In genomic region chr2:34656632-34657031, GRCh38 we compare ENCODE assay signal across 24 cellular contexts.
DNase-seq lines count a peak whose midpoint lies in the region; ATAC-seq, FAIRE-seq and TF ChIP-seq lines count a peak whose summit lies in the region.
"Had no signal": no experiment of that assay in that cellular context is flagged by ENCODE, and none has a peak within 500 bp of the region (broad histone marks: within the 10 kb centered on the region; RNA-seq: fewer than 3 reads in every experiment).

No MANE protein-coding gene starts in this region.

- no peaks in the 10 kb centered on the region for H3K79me2 ChIP-seq in PC-3 (ENCODE audit: low read length)

- no peak overlapping the region for H3K27ac Mint-ChIP-seq in stimulated activated effector memory CD8-positive, alpha-beta T cell treated with anti-CD3 and anti-CD28 coated beads, Interleukin-12 subunit alpha, Interleukin-12 subunit beta, amount 100 ng/mL, for 72 hours
- H3K27ac Mint-ChIP-seq: activated naive CD4-positive, alpha-beta T cell treated with anti-CD3 and anti-CD28 coated beads, Interleukin-2, amount 50 U/mL, for 72 hours; B cell; natural killer cell treated with Interleukin-12 subunit alpha and Interleukin-12 subunit beta and Interleukin-15 and Interleukin-18, amount 100 ng/mL, for 72 hours; T-helper 2 cell treated with Interferon-gamma antibody and Interleukin-4, amounts not matched to agents 5 μg/mL and 100 μg/mL, for 36 hours had no signal

- H3K4me2 ChIP-seq in PC-3 (ENCODE audit: low read length), result no peak overlapping the region

- peaks cover 10% of the 10 kb centered on the region for H3K9me3 Mint-ChIP-seq in stimulated activated effector memory CD8-positive, alpha-beta T cell treated with anti-CD3 and anti-CD28 coated beads, Interleukin-12 subunit alpha, Interleukin-12 subunit beta, amount 100 ng/mL, for 72 hours

- DNase-seq in urothelium cell line (ENCODE audit: low spot score) (no peak), PC-3 (no peak)
- no peak for DNase-seq in stimulated activated effector memory CD8-positive, alpha-beta T cell treated with anti-CD3 and anti-CD28 coated beads, Interleukin-12 subunit alpha, Interleukin-12 subunit beta, amount 100 ng/mL, for 72 hours (ENCODE audit: low spot score in 2 of 2)
- no peak for DNase-seq in central memory CD4-positive, alpha-beta T cell
- DNase-seq: activated CD8-positive, alpha-beta memory T cell treated with anti-CD3 and anti-CD28 coated beads for 24 hours; Caco-2; EL; foreskin keratinocyte; kidney glomerular epithelial cell; mesenchymal stem cell; NCI-H1436; psoas muscle; small intestine; stimulated activated CD4-positive, alpha-beta T cell treated with anti-CD3 and anti-CD28 coated beads, Interleukin-4, amount 100 ng/mL, for 24 hours had no signal

- CTCF ChIA-PET in PC-3 (lab: Charles Lee), result no interaction called here

- no peaks in the 10 kb centered on the region for H3K4me1 Mint-ChIP-seq in stimulated activated effector memory CD8-positive, alpha-beta T cell treated with anti-CD3 and anti-CD28 coated beads, Interleukin-12 subunit alpha, Interleukin-12 subunit beta, amount 100 ng/mL, for 72 hours
- H3K4me1 Mint-ChIP-seq: B cell had no signal

- no peaks in the 10 kb centered on the region for H3K27me3 ChIP-seq in PC-3 (ENCODE audit: low read length)
- H3K27me3 ChIP-seq: foreskin keratinocyte had no signal

- H3K9ac ChIP-seq in PC-3 (ENCODE audit: low read length), result no peak overlapping the region

- no peak overlapping the region for H2AFZ ChIP-seq in PC-3 (ENCODE audit: low read length)

- peak; percentile 85 for ATAC-seq in GM19023 (IDR thresholded peaks at IDR 0.05; ENCODE audit: unreplicated experiment)
- ATAC-seq in GM21786 (IDR thresholded peaks at IDR 0.05; ENCODE audit: unreplicated experiment), result peak; percentile 93
- ATAC-seq in HG03159 (IDR thresholded peaks at IDR 0.05; ENCODE audit: unreplicated experiment), result peak; percentile 96
- ATAC-seq in PC-3, result no peak
- ATAC-seq in stimulated activated effector memory CD8-positive, alpha-beta T cell treated with anti-CD3 and anti-CD28 coated beads, Interleukin-12 subunit alpha, Interleukin-12 subunit beta, amount 100 ng/mL, for 72 hours, result no peak
- ATAC-seq: activated naive CD4-positive, alpha-beta T cell treated with anti-CD3 and anti-CD28 coated beads, Interleukin-2, amount 50 U/mL, for 72 hours; foreskin keratinocyte; natural killer cell treated with Interleukin-12 subunit alpha and Interleukin-12 subunit beta and Interleukin-15 and Interleukin-18, amount 100 ng/mL, for 72 hours; Panc1; psoas muscle had no signal

- no peaks in the 10 kb centered on the region for H3K9me3 ChIP-seq in PC-3 (ENCODE audit: low read length)
- H3K9me3 ChIP-seq: Caco-2, psoas muscle had no signal

- TF ChIP-seq CTCF in PC-3 (conservative IDR thresholded peaks at IDR 0.05; ENCODE audit: low read depth, low read length), result no peak

- no TSS peak for BruUV-seq in PC-3 (replicated peaks; lab: Mats Ljungman, UMichigan)

- no peaks in the 10 kb centered on the region for H3K36me3 Mint-ChIP-seq in stimulated activated effector memory CD8-positive, alpha-beta T cell treated with anti-CD3 and anti-CD28 coated beads, Interleukin-12 subunit alpha, Interleukin-12 subunit beta, amount 100 ng/mL, for 72 hours
- H3K36me3 Mint-ChIP-seq: activated naive CD4-positive, alpha-beta T cell treated with anti-CD3 and anti-CD28 coated beads, Interleukin-2, amount 50 U/mL, for 72 hours had no signal

- no peaks in the 10 kb centered on the region for H3K9me2 ChIP-seq in PC-3 (replicated peaks; ENCODE audit: low read length)

- FAIRE-seq in urothelium cell line (lab: Jason Lieb, UNC), result peak; percentile 9
- FAIRE-seq: colon, small intestine had no signal

- no peaks in the 10 kb centered on the region for H4K20me1 ChIP-seq in PC-3 (ENCODE audit: low read length)

- no peak overlapping the region for H3K27ac ChIP-seq in PC-3 (ENCODE audit: low read length)
- H3K27ac ChIP-seq: foreskin keratinocyte, psoas muscle, SK-N-MC had no signal

- POLR2A ChIA-PET in PC-3 (lab: Charles Lee; ENCODE audit: unreplicated experiment), result no interaction called here

- no peak overlapping the region for H3K4me3 Mint-ChIP-seq in stimulated activated effector memory CD8-positive, alpha-beta T cell treated with anti-CD3 and anti-CD28 coated beads, Interleukin-12 subunit alpha, Interleukin-12 subunit beta, amount 100 ng/mL, for 72 hours
- H3K4me3 Mint-ChIP-seq: B cell; natural killer cell treated with Interleukin-12 subunit alpha and Interleukin-12 subunit beta and Interleukin-15 and Interleukin-18, amount 100 ng/mL, for 72 hours; T-helper 2 cell treated with Interferon-gamma antibody and Interleukin-4, amounts not matched to agents 5 μg/mL and 100 μg/mL, for 36 hours had no signal

- intact Hi-C loops in PC-3 (cut with micrococcal nuclease), result no loop called here

- H3F3A ChIP-seq in PC-3 (ENCODE audit: low read length, unreplicated experiment), result no peaks in the 10 kb centered on the region

- H3K4me1 ChIP-seq in PC-3 (ENCODE audit: insufficient read depth, low read length), result no peaks in the 10 kb centered on the region
- H3K4me1 ChIP-seq: Caco-2, foreskin keratinocyte, psoas muscle had no signal

- H3K36me3 ChIP-seq in PC-3 (ENCODE audit: low read depth, low read length), result no peaks in the 10 kb centered on the region

- H3K4me3 ChIP-seq in PC-3 (ENCODE audit: low read length), result no peak overlapping the region
- H3K4me3 ChIP-seq: psoas muscle, SK-N-MC had no signal

Comparison
In these comparisons a context has a peak if more than half of its experiments do, and no peak if none do; other contexts are left out.
1. ATAC-seq: peak in GM19023 (single experiment), GM21786 (single experiment) and HG03159 (single experiment); none in PC-3 (single experiment) and stimulated activated effector memory CD8-positive, alpha-beta T cell treated with anti-CD3 and anti-CD28 coated beads, Interleukin-12 subunit alpha, Interleukin-12 subunit beta, amount 100 ng/mL, for 72 hours (single experiment).